Comparison of ENCODE assay signal across 2 cellular contexts in genomic region chr3:136624381-136624780, GRCh38.
TF ChIP-seq lines count a peak whose summit lies in the region.

No MANE protein-coding gene starts in this region.

TF ChIP-seq in GM12878, 131 proteins besides CTCF, POLR2A, EP300 and RAD21 (continued from another document and continues in another):
- TF ChIP-seq IRF3 (IDR thresholded peaks at IDR 0.05) (no peak), USF2 (IDR thresholded peaks at IDR 0.05; ENCODE audit: borderline replicate concordance, low read depth, low read length) (no peak), NRF1 (conservative IDR thresholded peaks at IDR 0.05; ENCODE audit: low read depth, low read length) (no peak), MTA3 (IDR thresholded peaks at IDR 0.05; ENCODE audit: borderline replicate concordance, low read length) (no peak), YY1 (IDR thresholded peaks at IDR 0.05; ENCODE audit: low read depth, low read length) (no peak), NR2C1 (IDR thresholded peaks at IDR 0.05) (no peak), SIN3A (IDR thresholded peaks at IDR 0.05; ENCODE audit: low read depth, low read length) (no peak), CHD1 (IDR thresholded peaks at IDR 0.05; ENCODE audit: low read depth, low read length) (no peak), CUX1 (IDR thresholded peaks at IDR 0.05; ENCODE audit: insufficient replicate concordance, low read depth, low read length) (no peak), CREB1 (IDR thresholded peaks at IDR 0.05; ENCODE audit: low read depth) (no peak), MLLT1 (IDR thresholded peaks at IDR 0.05) (no peak), CEBPZ (IDR thresholded peaks at IDR 0.05; ENCODE audit: low read depth, low read length) (no peak), ESRRA (IDR thresholded peaks at IDR 0.05; ENCODE audit: low read length) (no peak), EED (IDR thresholded peaks at IDR 0.05; ENCODE audit: low read depth) (no peak), JUNB (IDR thresholded peaks at IDR 0.05) (no peak)

TF ChIP-seq in liver, 16 proteins besides CTCF, POLR2A, EP300 and RAD21 (continued from another document):
- TF ChIP-seq ATF3 (IDR thresholded peaks at IDR 0.05) (no peak), HNF4G (IDR thresholded peaks at IDR 0.05) (no peak)
